Comparison of ENCODE assay signal across 9 cellular contexts in the genomic region with DNA sequence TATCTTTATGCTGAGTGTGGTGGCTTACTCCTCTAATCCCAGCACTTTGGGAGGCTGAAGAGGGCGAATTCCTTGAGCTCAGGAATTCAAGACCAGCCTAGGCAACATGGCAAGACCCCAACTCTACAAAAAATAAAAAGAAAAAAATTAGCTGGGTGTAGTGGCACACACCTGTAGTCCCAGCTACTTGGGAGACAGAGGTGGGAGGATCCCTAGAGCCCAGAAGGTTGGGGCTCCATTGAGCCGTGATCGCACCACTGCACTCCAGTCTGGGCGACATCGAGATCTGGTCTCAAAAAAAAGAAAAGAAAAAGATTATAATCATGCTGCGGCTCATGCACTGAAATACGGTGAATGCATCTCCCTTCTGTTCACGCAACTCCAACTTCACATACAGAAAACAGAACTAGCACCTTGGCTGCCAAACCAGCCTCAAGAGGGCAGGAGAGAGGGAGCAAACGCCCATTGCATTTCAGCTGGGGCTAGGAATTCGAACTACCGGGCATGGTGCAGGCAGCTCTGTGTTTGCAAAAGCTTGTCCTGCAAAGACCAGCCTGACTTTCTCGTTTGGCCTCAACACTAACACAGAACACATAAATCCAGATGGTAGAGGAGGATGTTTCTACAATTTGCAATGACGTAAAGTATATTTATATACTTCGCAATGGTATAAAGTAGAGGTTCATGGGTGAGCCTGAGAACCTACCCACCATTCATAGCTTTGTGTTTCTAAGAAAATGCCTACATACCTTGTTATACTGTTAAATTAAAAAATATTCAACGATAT. TPM values are rescaled to one million over a fixed set of nuclear protein-coding genes. Genes with fewer than 3 reads are reported as not detected.
A peak's percentile ranks its signal among the peaks of the same experiment; 100 is the strongest.
DNase-seq lines count a peak whose midpoint lies in the region; ATAC-seq and TF ChIP-seq lines count a peak whose summit lies in the region.
"Had no signal": no experiment of that assay in that cellular context is flagged by ENCODE, and none has a peak within 500 bp of the region (broad histone marks: within the 10 kb centered on the region; RNA-seq: fewer than 3 reads in every experiment).

No MANE protein-coding gene starts in this region.

- DNase-seq in DMS114 treated with DMSO at 0.1 percent for 48 hours (lab: John Stamatoyannopoulos, UW; ENCODE audit: unreplicated experiment): peak; percentile 30
- peak; percentile 87 for DNase-seq in Karpas-422
- peak; percentile 22 for DNase-seq in SK-N-MC (ENCODE audit: low read depth, low spot score)
- DNase-seq in adrenal gland: peak; percentile 55 to 86 (median 74)
- DNase-seq in left cardiac atrium: peak; percentile 53
- peak; percentile 59 for DNase-seq in retina

- intact Hi-C loops in adrenal gland (cut with DNase I): loop anchor here (10.0 kb wide), 2 partner anchors 171 to 181 kb away; partner anchors contain the start of gene ATF4 (in 1 of the 2)
- intact Hi-C loops in left cardiac atrium (cut with DNase I): loop anchor here in 1 of 2 donors (5.0 kb wide), 1 partner anchor 174 kb away; no protein-coding TSS in a partner anchor

- peak; percentile 82 for ATAC-seq in left cardiac atrium
- no peak for ATAC-seq in HG03460 (IDR thresholded peaks at IDR 0.05; ENCODE audit: unreplicated experiment)
- ATAC-seq in GM21717 (IDR thresholded peaks at IDR 0.05; ENCODE audit: unreplicated experiment): no peak

- peak; percentile 58 to 74 (median 62) for TF ChIP-seq CTCF in adrenal gland (IDR thresholded peaks at IDR 0.05)

- no peaks in the 10 kb centered on the region for H3K27me3 ChIP-seq in Karpas-422 (ENCODE audit: low read length)
- H3K27me3 ChIP-seq in adrenal gland: no peaks in the 10 kb centered on the region
- H3K27me3 ChIP-seq: SJSA1 had no signal

- H3K27ac ChIP-seq in Karpas-422 (ENCODE audit: low read length) (no peak overlapping the region), SK-N-MC (no peak overlapping the region), adrenal gland (no peak overlapping the region)
- H3K27ac ChIP-seq: SJSA1 had no signal

- 28% methylated on average over 15 of the region's 15 CpGs for WGBS in adrenal gland, 4 donors

- H3K36me3 ChIP-seq in Karpas-422 (ENCODE audit: insufficient read depth, low read length) (no peaks in the 10 kb centered on the region), SK-N-MC (ENCODE audit: insufficient read depth, low read length) (no peaks in the 10 kb centered on the region), adrenal gland (replicated peaks in 1 of 2) (no peaks in the 10 kb centered on the region)
- H3K36me3 ChIP-seq: SJSA1 had no signal

- H3K4me1 ChIP-seq in Karpas-422 (ENCODE audit: low read length) (peaks cover 18% of the 10 kb centered on the region), adrenal gland (replicated peaks in 1 of 2) (no peaks in the 10 kb centered on the region)

- H3K9me3 ChIP-seq in Karpas-422 (ENCODE audit: low read length) (no peaks in the 10 kb centered on the region), SK-N-MC (ENCODE audit: low read depth, low read length) (no peaks in the 10 kb centered on the region), adrenal gland (replicated peaks in 1 of 3) (no peaks in the 10 kb centered on the region)
- H3K9me3 ChIP-seq: SJSA1 had no signal

- H3K79me2 ChIP-seq in Karpas-422 (ENCODE audit: low read length): no peaks in the 10 kb centered on the region

- H2AFZ ChIP-seq in Karpas-422 (ENCODE audit: low read length): no peak overlapping the region

- no peak overlapping the region for H3K9ac ChIP-seq in Karpas-422 (ENCODE audit: low read length)
- H3K9ac ChIP-seq in SK-N-MC (ENCODE audit: insufficient read length): no peak overlapping the region

- no peak for TF ChIP-seq POLR2A in adrenal gland (IDR thresholded peaks at IDR 0.05)

- H3K4me2 ChIP-seq in Karpas-422 (ENCODE audit: low read depth, low read length, poor library complexity, severe bottlenecking): peak overlapping the region; percentile 16

- H3K9me2 ChIP-seq in Karpas-422 (replicated peaks; ENCODE audit: insufficient read depth, low read length): no peaks in the 10 kb centered on the region

- no peak overlapping the region for H3K4me3 ChIP-seq in Karpas-422 (ENCODE audit: low read length)
- H3K4me3 ChIP-seq in SK-N-MC: no peak overlapping the region
- H3K4me3 ChIP-seq in adrenal gland: no peak overlapping the region
- H3K4me3 ChIP-seq: SJSA1 had no signal

- H4K20me1 ChIP-seq in Karpas-422 (ENCODE audit: insufficient read depth, low read depth, low read length): no peaks in the 10 kb centered on the region

RNA-seq across cellular contexts. Expression of gene SYNGR1, which starts 6.3 kb away (rescaled TPM):
- 37.2 and 47.7 TPM in 2 replicates for total RNA-seq in Karpas-422 (2014; rRNA removed; shearing (Covaris generic); ENCODE audit: low replicate concordance)
- total RNA-seq in adrenal gland: 10 to 100 TPM in 7 of 8 donors, 1 to 10 TPM in 1; 9.3 to 80.0 (median 35.8) TPM
- 10 to 100 TPM in 2 of 3 donors, 1 to 10 TPM in 1; 8.5 to 26.4 (median 18.6) TPM for polyA plus RNA-seq in adrenal gland
- total RNA-seq in left cardiac atrium: 10 to 100 TPM; 48.3 to 60.8 TPM

RNA-seq across cellular contexts. Expression of gene RPL3, which starts 24.0 kb away (rescaled TPM):
- 1,770 and 3,552 TPM in 2 replicates for total RNA-seq in Karpas-422 (2014; rRNA removed; shearing (Covaris generic); ENCODE audit: low replicate concordance)
- total RNA-seq in adrenal gland (1,000 to 10,000 TPM; 1,374 to 2,518 (median 1,954) TPM), left cardiac atrium (1,000 to 10,000 TPM in 1 of 2 donors, 100 to 1,000 TPM in 1; 796 to 1,078 TPM)
- polyA plus RNA-seq in adrenal gland: 1,000 to 10,000 TPM; 1,433 to 2,713 (median 2,271) TPM

RNA-seq across cellular contexts. Expression of gene TAB1, which starts 56.1 kb away (rescaled TPM):
- 11.0 and 15.9 TPM in 2 replicates for total RNA-seq in Karpas-422 (2014; rRNA removed; shearing (Covaris generic); ENCODE audit: low replicate concordance)
- total RNA-seq in adrenal gland (10 to 100 TPM; 16.7 to 38.0 (median 24.9) TPM), left cardiac atrium (10 to 100 TPM; 14.1 to 16.8 TPM)
- polyA plus RNA-seq in adrenal gland: 10 to 100 TPM in 2 of 3 donors, 1 to 10 TPM in 1; 9.3 to 31.4 (median 20.6) TPM

Comparison
In these comparisons a context has a peak if more than half of its experiments do, and no peak if none do; other contexts are left out.
1. DNase-seq: peak in every context shown above with its lines; median percentile 87 in Karpas-422; 74 in adrenal gland; 59 in retina; 53 in left cardiac atrium; 30 in DMS114 treated with DMSO at 0.1 percent for 48 hours; 22 in SK-N-MC.
2. ATAC-seq: peak in left cardiac atrium (2 of 2); none in HG03460 (single experiment) and GM21717 (single experiment).